ENCODE assay signal across 1 cellular context in genomic region chr3:46979958-46980497, GRCh38.
TF ChIP-seq lines count a peak whose summit lies in the region.

No MANE protein-coding gene starts in this region.

TF ChIP-seq in K562, 482 proteins besides CTCF, POLR2A, EP300 and RAD21 (continued from another document and continues in another):
- TF ChIP-seq, protein P1, sequence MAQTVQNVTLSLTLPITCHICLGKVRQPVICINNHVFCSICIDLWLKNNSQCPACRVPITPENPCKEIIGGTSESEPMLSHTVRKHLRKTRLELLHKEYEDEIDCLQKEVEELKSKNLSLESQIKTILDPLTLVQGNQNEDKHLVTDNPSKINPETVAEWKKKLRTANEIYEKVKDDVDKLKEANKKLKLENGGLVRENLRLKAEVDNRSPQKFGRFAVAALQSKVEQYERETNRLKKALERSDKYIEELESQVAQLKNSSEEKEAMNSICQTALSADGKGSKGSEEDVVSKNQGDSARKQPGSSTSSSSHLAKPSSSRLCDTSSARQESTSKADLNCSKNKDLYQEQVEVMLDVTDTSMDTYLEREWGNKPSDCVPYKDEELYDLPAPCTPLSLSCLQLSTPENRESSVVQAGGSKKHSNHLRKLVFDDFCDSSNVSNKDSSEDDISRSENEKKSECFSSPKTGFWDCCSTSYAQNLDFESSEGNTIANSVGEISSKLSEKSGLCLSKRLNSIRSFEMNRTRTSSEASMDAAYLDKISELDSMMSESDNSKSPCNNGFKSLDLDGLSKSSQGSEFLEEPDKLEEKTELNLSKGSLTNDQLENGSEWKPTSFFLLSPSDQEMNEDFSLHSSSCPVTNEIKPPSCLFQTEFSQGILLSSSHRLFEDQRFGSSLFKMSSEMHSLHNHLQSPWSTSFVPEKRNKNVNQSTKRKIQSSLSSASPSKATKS (CRISPR knock-in tag; IDR thresholded peaks at IDR 0.05), result no peak
- TF ChIP-seq STAT5B (CRISPR knock-in tag; IDR thresholded peaks at IDR 0.05) (no peak), ZNF584 (CRISPR knock-in tag; IDR thresholded peaks at IDR 0.05; ENCODE audit: low read depth) (no peak), HMBOX1 (IDR thresholded peaks at IDR 0.05) (no peak), ZNF57 (CRISPR knock-in tag; IDR thresholded peaks at IDR 0.05) (no peak), DDX20 (tag; IDR thresholded peaks at IDR 0.05; ENCODE audit: low read depth) (no peak), MAFG (tag; conservative IDR thresholded peaks at IDR 0.05) (no peak), NFIC (IDR thresholded peaks at IDR 0.05) (0 out of 2 replicates have a peak, but pooled peaks have one; percentile 10), BRD9 (IDR thresholded peaks at IDR 0.05; ENCODE audit: low read depth, partially characterized antibody) (no peak), PHF21A (IDR thresholded peaks at IDR 0.05; ENCODE audit: borderline replicate concordance, low read depth) (no peak), CREBBP (IDR thresholded peaks at IDR 0.05; ENCODE audit: low read depth, low read length) (no peak), JUND (IDR thresholded peaks at IDR 0.05; ENCODE audit: borderline replicate concordance, low read depth, low read length) (no peak), JUND (tag; IDR thresholded peaks at IDR 0.05; ENCODE audit: borderline replicate concordance, low read depth, low read length) (no peak), CHD7 (IDR thresholded peaks at IDR 0.05; ENCODE audit: low read depth, low read length) (no peak), ARID4B (CRISPR knock-in tag; IDR thresholded peaks at IDR 0.05) (peak; percentile 8; the same call in 1 of the 2 replicates), MAZ (CRISPR knock-in tag; conservative IDR thresholded peaks at IDR 0.05 in 1 of 2, IDR thresholded peaks at IDR 0.05 in 1 of 2) (no peak), LCOR (CRISPR knock-in tag; IDR thresholded peaks at IDR 0.05) (no peak), TCF3 (CRISPR knock-in tag; IDR thresholded peaks at IDR 0.05) (no peak), GTF2B (IDR thresholded peaks at IDR 0.05; ENCODE audit: extremely low read depth, insufficient read length) (no peak), NRF1 (conservative IDR thresholded peaks at IDR 0.05 in 1 of 2, IDR thresholded peaks at IDR 0.05 in 1 of 2) (no peak; a peak in 1 of 4 replicates), ELK3 (CRISPR knock-in tag; IDR thresholded peaks at IDR 0.05) (no peak), OTX1 (CRISPR knock-in tag; IDR thresholded peaks at IDR 0.05) (no peak), ZNF24 (IDR thresholded peaks at IDR 0.05) (no peak)
- TF ChIP-seq, protein P2, sequence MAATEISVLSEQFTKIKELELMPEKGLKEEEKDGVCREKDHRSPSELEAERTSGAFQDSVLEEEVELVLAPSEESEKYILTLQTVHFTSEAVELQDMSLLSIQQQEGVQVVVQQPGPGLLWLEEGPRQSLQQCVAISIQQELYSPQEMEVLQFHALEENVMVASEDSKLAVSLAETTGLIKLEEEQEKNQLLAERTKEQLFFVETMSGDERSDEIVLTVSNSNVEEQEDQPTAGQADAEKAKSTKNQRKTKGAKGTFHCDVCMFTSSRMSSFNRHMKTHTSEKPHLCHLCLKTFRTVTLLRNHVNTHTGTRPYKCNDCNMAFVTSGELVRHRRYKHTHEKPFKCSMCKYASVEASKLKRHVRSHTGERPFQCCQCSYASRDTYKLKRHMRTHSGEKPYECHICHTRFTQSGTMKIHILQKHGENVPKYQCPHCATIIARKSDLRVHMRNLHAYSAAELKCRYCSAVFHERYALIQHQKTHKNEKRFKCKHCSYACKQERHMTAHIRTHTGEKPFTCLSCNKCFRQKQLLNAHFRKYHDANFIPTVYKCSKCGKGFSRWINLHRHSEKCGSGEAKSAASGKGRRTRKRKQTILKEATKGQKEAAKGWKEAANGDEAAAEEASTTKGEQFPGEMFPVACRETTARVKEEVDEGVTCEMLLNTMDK (IDR thresholded peaks at IDR 0.05; ENCODE audit: borderline replicate concordance, insufficient read depth, low read depth, low read length, poor library complexity, severe bottlenecking), result no peak
- TF ChIP-seq, protein P3, sequence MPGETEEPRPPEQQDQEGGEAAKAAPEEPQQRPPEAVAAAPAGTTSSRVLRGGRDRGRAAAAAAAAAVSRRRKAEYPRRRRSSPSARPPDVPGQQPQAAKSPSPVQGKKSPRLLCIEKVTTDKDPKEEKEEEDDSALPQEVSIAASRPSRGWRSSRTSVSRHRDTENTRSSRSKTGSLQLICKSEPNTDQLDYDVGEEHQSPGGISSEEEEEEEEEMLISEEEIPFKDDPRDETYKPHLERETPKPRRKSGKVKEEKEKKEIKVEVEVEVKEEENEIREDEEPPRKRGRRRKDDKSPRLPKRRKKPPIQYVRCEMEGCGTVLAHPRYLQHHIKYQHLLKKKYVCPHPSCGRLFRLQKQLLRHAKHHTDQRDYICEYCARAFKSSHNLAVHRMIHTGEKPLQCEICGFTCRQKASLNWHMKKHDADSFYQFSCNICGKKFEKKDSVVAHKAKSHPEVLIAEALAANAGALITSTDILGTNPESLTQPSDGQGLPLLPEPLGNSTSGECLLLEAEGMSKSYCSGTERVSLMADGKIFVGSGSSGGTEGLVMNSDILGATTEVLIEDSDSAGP (CRISPR knock-in tag; IDR thresholded peaks at IDR 0.05), result no peak
- TF ChIP-seq, protein P4, sequence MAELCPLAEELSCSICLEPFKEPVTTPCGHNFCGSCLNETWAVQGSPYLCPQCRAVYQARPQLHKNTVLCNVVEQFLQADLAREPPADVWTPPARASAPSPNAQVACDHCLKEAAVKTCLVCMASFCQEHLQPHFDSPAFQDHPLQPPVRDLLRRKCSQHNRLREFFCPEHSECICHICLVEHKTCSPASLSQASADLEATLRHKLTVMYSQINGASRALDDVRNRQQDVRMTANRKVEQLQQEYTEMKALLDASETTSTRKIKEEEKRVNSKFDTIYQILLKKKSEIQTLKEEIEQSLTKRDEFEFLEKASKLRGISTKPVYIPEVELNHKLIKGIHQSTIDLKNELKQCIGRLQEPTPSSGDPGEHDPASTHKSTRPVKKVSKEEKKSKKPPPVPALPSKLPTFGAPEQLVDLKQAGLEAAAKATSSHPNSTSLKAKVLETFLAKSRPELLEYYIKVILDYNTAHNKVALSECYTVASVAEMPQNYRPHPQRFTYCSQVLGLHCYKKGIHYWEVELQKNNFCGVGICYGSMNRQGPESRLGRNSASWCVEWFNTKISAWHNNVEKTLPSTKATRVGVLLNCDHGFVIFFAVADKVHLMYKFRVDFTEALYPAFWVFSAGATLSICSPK (IDR thresholded peaks at IDR 0.05; ENCODE audit: borderline replicate concordance), result no peak
